ENCODE assay signal across 17 cellular contexts in the genomic region with DNA sequence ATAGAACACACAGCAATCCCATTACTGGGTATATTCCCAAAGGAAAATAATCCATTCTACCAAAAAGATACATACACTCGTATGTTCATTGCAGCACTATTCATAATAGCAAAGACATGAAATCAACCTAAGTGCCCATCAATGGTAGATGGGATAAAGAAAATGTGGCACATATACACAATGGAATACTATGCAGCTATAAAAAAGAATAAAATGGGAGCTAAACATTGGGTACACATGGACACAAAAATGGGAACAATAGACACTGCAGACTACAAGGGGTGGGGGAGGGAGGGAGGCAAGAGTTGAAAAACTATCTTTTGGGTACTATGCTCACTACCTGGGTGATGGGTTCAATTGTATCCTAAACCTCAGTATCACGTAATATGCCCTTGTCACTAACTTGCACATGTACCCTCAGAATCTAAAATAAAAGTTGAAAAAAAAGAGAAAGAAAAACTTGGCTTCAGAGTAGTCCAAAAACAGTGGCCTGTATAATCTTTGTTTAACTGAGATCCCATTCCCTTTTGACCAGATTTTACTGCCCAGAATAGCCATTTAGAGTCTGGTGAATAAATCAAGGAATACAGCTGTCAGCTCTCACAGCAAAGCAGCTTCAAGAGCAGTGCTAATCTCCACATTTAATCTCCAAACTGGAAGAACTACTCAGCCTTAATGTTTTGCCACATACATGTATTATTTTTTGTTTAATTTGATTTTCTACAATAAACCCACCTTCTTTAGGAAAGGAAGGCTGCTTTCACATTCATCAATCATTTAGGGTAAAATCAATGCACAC.
"Had no signal": no experiment of that assay in that cellular context is flagged by ENCODE, and none has a peak within 500 bp of the region (broad histone marks: within the 10 kb centered on the region; RNA-seq: fewer than 3 reads in every experiment).

No MANE protein-coding gene starts in this region.

- ATAC-seq: activated CD4-positive, CD25-positive, alpha-beta regulatory T cell treated with anti-CD3 and anti-CD28 coated beads, Interleukin-2, amount 50 U/mL, for 24 hours; effector memory CD8-positive, alpha-beta T cell; left lobe of liver; naive thymus-derived CD8-positive, alpha-beta T cell; pancreas; stimulated activated memory B cell treated with anti-CD40 and anti-IgM and Interleukin-4, amounts not matched to agents 10 μg/mL and 1 μg/mL and 100 μg/mL, for 72 hours had no signal

- DNase-seq: activated CD4-positive, alpha-beta T cell treated with anti-CD3 and anti-CD28 coated beads, Interleukin-2, amount 50 U/mL, for 4 hours; activated naive CD4-positive, alpha-beta T cell; activated naive CD8-positive, alpha-beta T cell treated with anti-CD3 and anti-CD28 coated beads, Interleukin-2, amount 10 ng/mL, durations not matched to agents 7 days and 5 days; activated T-cell treated with anti-CD3 and anti-CD28 coated beads for 4 hours; aorta; dermis blood vessel endothelial cell; effector memory CD8-positive, alpha-beta T cell; foreskin melanocyte; naive thymus-derived CD8-positive, alpha-beta T cell; pancreas; T-helper 9 cell; thyroid gland had no signal

- H3K4me3 ChIP-seq: pancreas, thyroid gland had no signal

- FAIRE-seq: islet of Langerhans, pancreas, urothelium cell line had no signal

- H3K27ac ChIP-seq: pancreas, thyroid gland had no signal

- H3K9me3 ChIP-seq: pancreas, thyroid gland had no signal

- H3K4me1 ChIP-seq: pancreas, thyroid gland had no signal

- H3K27me3 ChIP-seq: pancreas, thyroid gland had no signal
